Comparison of ENCODE assay signal across 9 cellular contexts in the genomic region with DNA sequence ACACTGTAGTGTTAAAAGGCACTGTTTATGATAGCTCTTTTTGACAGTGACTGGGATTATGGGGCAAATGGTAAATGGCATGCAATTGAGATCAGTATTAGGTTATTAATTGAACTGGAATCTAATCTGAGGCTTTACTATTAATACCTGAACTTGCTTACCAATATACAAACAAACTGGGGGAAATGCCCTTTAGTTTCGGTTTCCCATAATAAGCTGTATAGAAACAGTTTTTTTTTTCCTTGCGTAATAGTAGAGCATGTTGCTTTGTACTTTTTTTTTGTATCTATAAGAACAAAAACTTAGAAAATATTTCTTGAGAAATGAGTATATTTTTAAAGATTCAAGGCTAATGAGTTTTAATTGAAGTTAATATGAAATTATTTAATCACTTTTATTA.
DNase-seq lines count a peak whose midpoint lies in the region; ATAC-seq and TF ChIP-seq lines count a peak whose summit lies in the region.
"Had no signal": no experiment of that assay in that cellular context is flagged by ENCODE, and none has a peak within 500 bp of the region (broad histone marks: within the 10 kb centered on the region; RNA-seq: fewer than 3 reads in every experiment).

No MANE protein-coding gene starts in this region.

- no peak for TF ChIP-seq CTCF in progenitor cell of endocrine pancreas (IDR thresholded peaks at IDR 0.05; ENCODE audit: unreplicated experiment)

- H3K4me1 Mint-ChIP-seq in progenitor cell of endocrine pancreas (ENCODE audit: low read depth), result peaks cover 44% of the 10 kb centered on the region
- H3K4me1 Mint-ChIP-seq in activated naive CD4-positive, alpha-beta T cell treated with anti-CD3 and anti-CD28 coated beads, Interleukin-2, amount 10 ng/mL, durations not matched to agents 7 days and 5 days, result peaks cover 56% of the 10 kb centered on the region
- H3K4me1 Mint-ChIP-seq: naive B cell had no signal

- H3K4me3 Mint-ChIP-seq in progenitor cell of endocrine pancreas (ENCODE audit: low read depth), result no peak overlapping the region
- no peak overlapping the region for H3K4me3 Mint-ChIP-seq in activated naive CD4-positive, alpha-beta T cell treated with anti-CD3 and anti-CD28 coated beads, Interleukin-2, amount 10 ng/mL, durations not matched to agents 7 days and 5 days
- H3K4me3 Mint-ChIP-seq: naive B cell had no signal

- H3K27me3 Mint-ChIP-seq in progenitor cell of endocrine pancreas, result no peaks in the 10 kb centered on the region
- no peaks in the 10 kb centered on the region for H3K27me3 Mint-ChIP-seq in activated naive CD4-positive, alpha-beta T cell treated with anti-CD3 and anti-CD28 coated beads, Interleukin-2, amount 10 ng/mL, durations not matched to agents 7 days and 5 days

- CTCF ChIA-PET in activated naive CD4-positive, alpha-beta T cell treated with anti-CD3 and anti-CD28 coated beads, Interleukin-2, amount 10 ng/mL, durations not matched to agents 7 days and 5 days (lab: Charles Lee), result no interaction called here

- H3K27ac Mint-ChIP-seq in progenitor cell of endocrine pancreas, result peak overlapping the region; percentile 78
- H3K27ac Mint-ChIP-seq in activated naive CD4-positive, alpha-beta T cell treated with anti-CD3 and anti-CD28 coated beads, Interleukin-2, amount 10 ng/mL, durations not matched to agents 7 days and 5 days, result no peak overlapping the region
- H3K27ac Mint-ChIP-seq: naive B cell had no signal

- ATAC-seq in GM18873 (IDR thresholded peaks at IDR 0.05; ENCODE audit: low FRiP score, unreplicated experiment) (peak; percentile 58), HG02870 (IDR thresholded peaks at IDR 0.05; ENCODE audit: unreplicated experiment) (peak; percentile 39)

- peaks cover 5% of the 10 kb centered on the region for H3K9me3 Mint-ChIP-seq in progenitor cell of endocrine pancreas (ENCODE audit: low read depth)
- H3K9me3 Mint-ChIP-seq in activated naive CD4-positive, alpha-beta T cell treated with anti-CD3 and anti-CD28 coated beads, Interleukin-2, amount 10 ng/mL, durations not matched to agents 7 days and 5 days, result no peaks in the 10 kb centered on the region

- peaks cover 26% of the 10 kb centered on the region for H3K36me3 Mint-ChIP-seq in progenitor cell of endocrine pancreas (ENCODE audit: insufficient read depth)
- peaks cover 6% of the 10 kb centered on the region for H3K36me3 Mint-ChIP-seq in activated naive CD4-positive, alpha-beta T cell treated with anti-CD3 and anti-CD28 coated beads, Interleukin-2, amount 10 ng/mL, durations not matched to agents 7 days and 5 days

- peak; percentile 4 for DNase-seq in SIG-M5 (lab: John Stamatoyannopoulos, UW)
- no peak for DNase-seq in progenitor cell of endocrine pancreas (ENCODE audit: low spot score, unreplicated experiment)
- no peak for DNase-seq in cerebellar nuclear complex (lab: John Stamatoyannopoulos, UW)
- no peak for DNase-seq in retina
- no peak for DNase-seq in activated naive CD4-positive, alpha-beta T cell treated with anti-CD3 and anti-CD28 coated beads, Interleukin-2, amount 10 ng/mL, durations not matched to agents 7 days and 5 days
- DNase-seq in NCI-H187 treated with DMSO at 0.1 percent for 48 hours (lab: John Stamatoyannopoulos, UW), result no peak
- DNase-seq: naive B cell had no signal
